Comparison of ENCODE assay signal across 33 cellular contexts in genomic region chr13:27117947-27118346, GRCh38. TPM values are rescaled to one million over a fixed set of nuclear protein-coding genes. Genes with fewer than 3 reads are reported as not detected.
A peak's percentile ranks its signal among the peaks of the same experiment; 100 is the strongest.
DNase-seq lines count a peak whose midpoint lies in the region; ATAC-seq and TF ChIP-seq lines count a peak whose summit lies in the region.
"Had no signal": no experiment of that assay in that cellular context is flagged by ENCODE, and none has a peak within 500 bp of the region (broad histone marks: within the 10 kb centered on the region; RNA-seq: fewer than 3 reads in every experiment).

No MANE protein-coding gene starts in this region.

- H3K36me3 ChIP-seq in GM23338 (ENCODE audit: insufficient read depth) (no peaks in the 10 kb centered on the region), SJCRH30 (peaks cover 9% of the 10 kb centered on the region), WERI-Rb-1 (peaks cover 18% of the 10 kb centered on the region)
- H3K36me3 ChIP-seq: thyroid gland had no signal

- intact Hi-C loops in sciatic nerve (cut with DNase I): no loop called here

- no peak overlapping the region for H2AFZ ChIP-seq in GM23338

- no peak overlapping the region; the same call in 1 of the 2 replicates for H3K27ac ChIP-seq in GM23338 (ENCODE audit: low read depth)
- peak overlapping the region; percentile 68 for H3K27ac ChIP-seq in SJCRH30
- no peak overlapping the region for H3K27ac ChIP-seq in WERI-Rb-1
- H3K27ac ChIP-seq: C4-2B, foreskin keratinocyte, heart right ventricle, KMS-11, left ventricle myocardium inferior, thyroid gland, vagina had no signal

- peaks cover 14% of the 10 kb centered on the region for H4K20me1 ChIP-seq in GM23338 (replicated peaks; ENCODE audit: insufficient read depth)

- H3K27me3 Mint-ChIP-seq in GM23338 (ENCODE audit: insufficient read depth, low read depth, poor library complexity): no peaks in the 10 kb centered on the region
- H3K27me3 Mint-ChIP-seq in effector memory CD8-positive, alpha-beta T cell: no peaks in the 10 kb centered on the region
- H3K27me3 Mint-ChIP-seq: activated CD4-positive, alpha-beta memory T cell treated with anti-CD3 and anti-CD28 coated beads for 36 hours; dendritic cell treated with granulocyte-macrophage colony-stimulating factor and Interleukin-4, amounts not matched to agents 40 ng/mL and 50 ng/mL, for 4 days; naive thymus-derived CD4-positive, alpha-beta T cell; progenitor cell of endocrine pancreas; T-helper 17 cell had no signal

- ATAC-seq in GM23338 (peak; percentile 26; the same call in 1 of the 3 replicates), sciatic nerve (no peak)
- no peak for ATAC-seq in effector memory CD8-positive, alpha-beta T cell (replicated peaks)
- ATAC-seq: foreskin keratinocyte; heart right ventricle; naive thymus-derived CD4-positive, alpha-beta T cell; T-helper 17 cell had no signal

- H3K4me1 Mint-ChIP-seq in GM23338: peaks cover 50% of the 10 kb centered on the region
- H3K4me1 Mint-ChIP-seq in effector memory CD8-positive, alpha-beta T cell (ENCODE audit: low read depth in 2 of 2): peaks cover 20 to 43% of the 10 kb centered on the region in 2 donors

- peaks cover 54% of the 10 kb centered on the region for H3K4me1 ChIP-seq in GM23338 (ENCODE audit: insufficient read depth)
- H3K4me1 ChIP-seq in SJCRH30: peaks cover 46% of the 10 kb centered on the region
- H3K4me1 ChIP-seq: Caco-2, foreskin keratinocyte, thyroid gland had no signal

- H3K4me3 Mint-ChIP-seq in GM23338: no peak overlapping the region
- no peak overlapping the region for H3K4me3 Mint-ChIP-seq in effector memory CD8-positive, alpha-beta T cell
- H3K4me3 Mint-ChIP-seq: activated CD4-positive, alpha-beta memory T cell treated with anti-CD3 and anti-CD28 coated beads for 36 hours; dendritic cell treated with granulocyte-macrophage colony-stimulating factor and Interleukin-4, amounts not matched to agents 40 ng/mL and 50 ng/mL, for 4 days; T-helper 17 cell had no signal

- peaks cover 30% of the 10 kb centered on the region for H3K36me3 Mint-ChIP-seq in GM23338 (ENCODE audit: low read depth)
- H3K36me3 Mint-ChIP-seq in effector memory CD8-positive, alpha-beta T cell (ENCODE audit: insufficient read depth): peaks cover 13% of the 10 kb centered on the region

- 0 out of 2 replicates have a peak overlapping the region, but pooled peaks have one; percentile 11 for H3K4me2 ChIP-seq in GM23338
- H3K4me2 ChIP-seq: KMS-11 had no signal

- no peaks in the 10 kb centered on the region for H3F3A ChIP-seq in GM23338 (replicated peaks; ENCODE audit: low read depth)

- no peak for TF ChIP-seq CTCF in GM23338 (conservative IDR thresholded peaks at IDR 0.05; ENCODE audit: low read depth in 2 of 2)
- TF ChIP-seq CTCF in WERI-Rb-1 (IDR thresholded peaks at IDR 0.05; ENCODE audit: low read depth, low read length): no peak

- H3K9me3 ChIP-seq in SJCRH30 (replicated peaks): no peaks in the 10 kb centered on the region
- no peaks in the 10 kb centered on the region for H3K9me3 ChIP-seq in WERI-Rb-1 (ENCODE audit: severe bottlenecking)
- H3K9me3 ChIP-seq: Caco-2, esophagus muscularis mucosa, left ventricle myocardium inferior, MG63, sigmoid colon, thyroid gland, vagina had no signal

- H3K9me3 Mint-ChIP-seq in GM23338: peaks cover 18% of the 10 kb centered on the region
- H3K9me3 Mint-ChIP-seq in effector memory CD8-positive, alpha-beta T cell: peaks cover 0 to 3% of the 10 kb centered on the region in 2 donors

- H3K79me2 ChIP-seq in GM23338 (replicated peaks; ENCODE audit: insufficient read depth): peaks cover 99% of the 10 kb centered on the region

- H3K4me3 ChIP-seq in GM23338 (no peak overlapping the region), SJCRH30 (no peak overlapping the region), WERI-Rb-1 (ENCODE audit: low read depth, low read length) (no peak overlapping the region)
- H3K4me3 ChIP-seq: esophagus muscularis mucosa, heart right ventricle, left ventricle myocardium inferior, MG63, sigmoid colon, thyroid gland, vagina had no signal

- H3K9me2 ChIP-seq in GM23338 (ENCODE audit: insufficient read depth): no peaks in the 10 kb centered on the region

- no peak overlapping the region for H3K27ac Mint-ChIP-seq in GM23338
- H3K27ac Mint-ChIP-seq in effector memory CD8-positive, alpha-beta T cell: no peak overlapping the region
- H3K27ac Mint-ChIP-seq: dendritic cell treated with granulocyte-macrophage colony-stimulating factor and Interleukin-4, amounts not matched to agents 40 ng/mL and 50 ng/mL, for 4 days; progenitor cell of endocrine pancreas; T-helper 17 cell had no signal

- no peaks in the 10 kb centered on the region for H3K27me3 ChIP-seq in GM23338 (ENCODE audit: insufficient read depth)
- no peaks in the 10 kb centered on the region for H3K27me3 ChIP-seq in SJCRH30
- H3K27me3 ChIP-seq in WERI-Rb-1 (ENCODE audit: insufficient read depth, low read depth, severe bottlenecking): no peaks in the 10 kb centered on the region
- H3K27me3 ChIP-seq: esophagus muscularis mucosa, foreskin keratinocyte, heart right ventricle, MG63, sigmoid colon, thyroid gland, vagina had no signal

- DNase-seq in NCI-H2029 treated with DMSO at 0.1 percent for 48 hours (lab: John Stamatoyannopoulos, UW) (peak; percentile 26), NCI-H2029 (lab: John Stamatoyannopoulos, UW) (no peak), GM23338 (ENCODE audit: low spot score) (no peak), SJCRH30 (peak; percentile 61 to 82), myocyte (ENCODE audit: low read depth) (peak; percentile 49), WERI-Rb-1 (no peak), sciatic nerve (ENCODE audit: low spot score) (no peak)
- no peak for DNase-seq in effector memory CD8-positive, alpha-beta T cell
- DNase-seq: activated CD4-positive, alpha-beta memory T cell treated with anti-CD3 and anti-CD28 coated beads for 36 hours; activated naive CD4-positive, alpha-beta T cell; activated T-cell treated with anti-CD3 and anti-CD28 coated beads, Interleukin-2, amount 50 U/mL, for 72 hours; Caco-2; foreskin keratinocyte; HCEC 1CT; heart right ventricle; left ventricle myocardium inferior; mesenchymal stem cell; MG63; naive thymus-derived CD4-positive, alpha-beta T cell; NCI-H1417 treated with DMSO at 0.1 percent for 48 hours; NCI-H2227 treated with DMSO at 0.1 percent for 48 hours; NCI-H82; nucleus accumbens; sigmoid colon; stimulated activated CD4-positive, alpha-beta T cell treated with anti-CD3 and anti-CD28 coated beads, Interleukin-4, amount 100 ng/mL, for 24 hours; T-helper 17 cell; thyroid gland had no signal

TF ChIP-seq in GM23338, 12 proteins besides CTCF, POLR2A, EP300 and RAD21 (continues in another document):
- TF ChIP-seq ETS1 (IDR thresholded peaks at IDR 0.05) (no peak), EZH2phosphoT487 (IDR thresholded peaks at IDR 0.05; ENCODE audit: unreplicated experiment) (no peak), ZNF331 (CRISPR knock-in tag; IDR thresholded peaks at IDR 0.05; ENCODE audit: low read depth) (no peak), CREB1 (CRISPR knock-in tag; IDR thresholded peaks at IDR 0.05; ENCODE audit: low read depth) (no peak), ZNF114 (CRISPR knock-in tag; IDR thresholded peaks at IDR 0.05) (no peak), EZH2 (IDR thresholded peaks at IDR 0.05; ENCODE audit: low read depth, unreplicated experiment) (no peak)
- TF ChIP-seq, protein P1, sequence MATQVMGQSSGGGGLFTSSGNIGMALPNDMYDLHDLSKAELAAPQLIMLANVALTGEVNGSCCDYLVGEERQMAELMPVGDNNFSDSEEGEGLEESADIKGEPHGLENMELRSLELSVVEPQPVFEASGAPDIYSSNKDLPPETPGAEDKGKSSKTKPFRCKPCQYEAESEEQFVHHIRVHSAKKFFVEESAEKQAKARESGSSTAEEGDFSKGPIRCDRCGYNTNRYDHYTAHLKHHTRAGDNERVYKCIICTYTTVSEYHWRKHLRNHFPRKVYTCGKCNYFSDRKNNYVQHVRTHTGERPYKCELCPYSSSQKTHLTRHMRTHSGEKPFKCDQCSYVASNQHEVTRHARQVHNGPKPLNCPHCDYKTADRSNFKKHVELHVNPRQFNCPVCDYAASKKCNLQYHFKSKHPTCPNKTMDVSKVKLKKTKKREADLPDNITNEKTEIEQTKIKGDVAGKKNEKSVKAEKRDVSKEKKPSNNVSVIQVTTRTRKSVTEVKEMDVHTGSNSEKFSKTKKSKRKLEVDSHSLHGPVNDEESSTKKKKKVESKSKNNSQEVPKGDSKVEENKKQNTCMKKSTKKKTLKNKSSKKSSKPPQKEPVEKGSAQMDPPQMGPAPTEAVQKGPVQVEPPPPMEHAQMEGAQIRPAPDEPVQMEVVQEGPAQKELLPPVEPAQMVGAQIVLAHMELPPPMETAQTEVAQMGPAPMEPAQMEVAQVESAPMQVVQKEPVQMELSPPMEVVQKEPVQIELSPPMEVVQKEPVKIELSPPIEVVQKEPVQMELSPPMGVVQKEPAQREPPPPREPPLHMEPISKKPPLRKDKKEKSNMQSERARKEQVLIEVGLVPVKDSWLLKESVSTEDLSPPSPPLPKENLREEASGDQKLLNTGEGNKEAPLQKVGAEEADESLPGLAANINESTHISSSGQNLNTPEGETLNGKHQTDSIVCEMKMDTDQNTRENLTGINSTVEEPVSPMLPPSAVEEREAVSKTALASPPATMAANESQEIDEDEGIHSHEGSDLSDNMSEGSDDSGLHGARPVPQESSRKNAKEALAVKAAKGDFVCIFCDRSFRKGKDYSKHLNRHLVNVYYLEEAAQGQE (IDR thresholded peaks at IDR 0.05; ENCODE audit: unreplicated experiment): no peak

RNA-seq across cellular contexts. Expression of gene USP12, which starts 53.7 kb away (rescaled TPM):
- total RNA-seq in GM23338 (2014; rRNA removed; shearing (Covaris generic)): 32.5 and 39.3 TPM in 2 replicates
- 16.9 and 18.4 TPM in 2 replicates for polyA plus RNA-seq in GM23338 (2016; fragmentation: Nextera tagmentation; extraction: Ambion mirVana)
- 32.0 and 34.2 TPM in 2 replicates for total RNA-seq in SJCRH30 (2014; rRNA removed; shearing (Covaris generic))
- total RNA-seq in myocyte: 42.9 and 43.9 TPM in 2 replicates
- polyA plus RNA-seq in myocyte (2012): 21.3 TPM
- total RNA-seq in sciatic nerve: 32.7 TPM

Comparison
In these comparisons a context has a peak if more than half of its experiments do, and no peak if none do; other contexts are left out.
1. DNase-seq: peak in NCI-H2029 treated with DMSO at 0.1 percent for 48 hours (single experiment), SJCRH30 (2 of 2) and myocyte (single experiment); none in NCI-H2029 (single experiment), GM23338 (single experiment), WERI-Rb-1 (single experiment), effector memory CD8-positive, alpha-beta T cell (0 of 3) and sciatic nerve (single experiment).